ENCODE assay signal across 17 cellular contexts in genomic region chr10:23417254-23417653, GRCh38. TPM values are rescaled to one million over a fixed set of nuclear protein-coding genes. Genes with fewer than 3 reads are reported as not detected.
DNase-seq lines count a peak whose midpoint lies in the region; ATAC-seq and TF ChIP-seq lines count a peak whose summit lies in the region.
"Had no signal": no experiment of that assay in that cellular context is flagged by ENCODE, and none has a peak within 500 bp of the region (broad histone marks: within the 10 kb centered on the region; RNA-seq: fewer than 3 reads in every experiment).

No MANE protein-coding gene starts in this region.

- no peaks in the 10 kb centered on the region for H3K9me3 ChIP-seq in H9 (ENCODE audit: control insufficient read depth, low read depth, low read length)
- H3K9me3 ChIP-seq in trophoblast cell (ENCODE audit: insufficient read depth, low read depth, low read length) = no peaks in the 10 kb centered on the region
- H3K9me3 ChIP-seq in upper lobe of right lung = no peaks in the 10 kb centered on the region
- H3K9me3 ChIP-seq: SK-N-SH had no signal

- TF ChIP-seq CTCF in H9 (conservative IDR thresholded peaks at IDR 0.05) (no peak), VCaP (conservative IDR thresholded peaks at IDR 0.05) (no peak), upper lobe of right lung (IDR thresholded peaks at IDR 0.05) (no peak)

- H3K79me1 ChIP-seq in H9 (ENCODE audit: insufficient read depth, low read depth, low read length, poor library complexity, severe bottlenecking) (no peaks in the 10 kb centered on the region), trophoblast cell (ENCODE audit: low read length) (no peaks in the 10 kb centered on the region)

- H4K12ac ChIP-seq in trophoblast cell (ENCODE audit: low read depth, low read length) = no peak overlapping the region

- H3K27ac ChIP-seq in H9 (ENCODE audit: insufficient read length, low read depth, low read length) (no peak overlapping the region), VCaP (peak overlapping the region; percentile 47), trophoblast cell (ENCODE audit: low read depth, low read length) (no peak overlapping the region), upper lobe of right lung (no peak overlapping the region)
- H3K27ac ChIP-seq: C4-2B had no signal

- intact Hi-C loops in upper lobe of right lung (cut with DNase I) = no loop called here

- H3K18ac ChIP-seq in H9 (ENCODE audit: insufficient read length, low read depth, low read length) = no peak overlapping the region
- H3K18ac ChIP-seq in trophoblast cell (ENCODE audit: low read length) = no peak overlapping the region

- H3K4me2 ChIP-seq in H9 (ENCODE audit: insufficient read depth, insufficient read length, low read length) = no peak overlapping the region
- H3K4me2 ChIP-seq in trophoblast cell (ENCODE audit: low read length) = no peak overlapping the region
- H3K4me2 ChIP-seq: SK-N-SH had no signal

- no peaks in the 10 kb centered on the region for H3K79me2 ChIP-seq in H9 (ENCODE audit: insufficient read depth, low read length)
- no peaks in the 10 kb centered on the region for H3K79me2 ChIP-seq in trophoblast cell (ENCODE audit: control insufficient read depth, insufficient read depth, low read length, poor library complexity)

- H3K27me3 ChIP-seq in H9 (ENCODE audit: insufficient read depth, low read length) (no peaks in the 10 kb centered on the region), trophoblast cell (ENCODE audit: insufficient read depth, low read length) (no peaks in the 10 kb centered on the region), upper lobe of right lung (no peaks in the 10 kb centered on the region)

- H3T11ph ChIP-seq in H9 (ENCODE audit: low read length) = no peak overlapping the region

- no peaks in the 10 kb centered on the region; the same call in 1 of the 2 replicates for H3K27me3 Mint-ChIP-seq in H9 (ENCODE audit: low read depth)

- H3K4ac ChIP-seq in H9 (ENCODE audit: low read depth, low read length) (no peak overlapping the region), trophoblast cell (ENCODE audit: low read depth, low read length) (no peak overlapping the region)

- H4K8ac ChIP-seq in H9 (replicated peaks; ENCODE audit: insufficient read length, low read depth, low read length) (no peak overlapping the region), trophoblast cell (ENCODE audit: low read depth, low read length) (no peak overlapping the region)

- H3K23ac ChIP-seq in H9 (ENCODE audit: insufficient read length, low read depth, low read length) (no peak overlapping the region), trophoblast cell (ENCODE audit: low read length) (no peak overlapping the region)

- peaks cover 30 to 32% of the 10 kb centered on the region in 2 experiments for H3K4me1 Mint-ChIP-seq in H9

- H3K4me3 ChIP-seq in trophoblast cell (ENCODE audit: low read depth, low read length) = no peak overlapping the region
- H3K4me3 ChIP-seq in upper lobe of right lung = no peak overlapping the region

- H2BK120ac ChIP-seq in H9 (ENCODE audit: low read depth, low read length, poor library complexity, severe bottlenecking) = no peak overlapping the region
- H2BK120ac ChIP-seq in trophoblast cell (ENCODE audit: insufficient read depth, low read length, poor library complexity) = no peak overlapping the region

- peaks cover 6% of the 10 kb centered on the region; the same call in 1 of the 2 replicates for H3K4me1 ChIP-seq in H9 (ENCODE audit: insufficient read depth, low read length)
- H3K4me1 ChIP-seq in trophoblast cell (ENCODE audit: control insufficient read depth in 1 of 2, insufficient read depth in 2 of 2, low read length in 2 of 2) = peaks cover 3 to 7% of the 10 kb centered on the region in 2 experiments
- no peaks in the 10 kb centered on the region for H3K4me1 ChIP-seq in upper lobe of right lung

- H3K4me3 Mint-ChIP-seq in H9 = no peak overlapping the region; a peak in 1 of 5 replicates

- H2AFZ ChIP-seq in H9 (ENCODE audit: low read length) (no peak overlapping the region), trophoblast cell (ENCODE audit: insufficient read depth, low read length, poor library complexity) (no peak overlapping the region)

- DNase-seq in H9 = no peak
- peak; percentile 11 for DNase-seq in foreskin melanocyte
- DNase-seq in trophoblast cell = peak; percentile 29 to 80
- DNase-seq in activated naive CD4-positive, alpha-beta T cell treated with anti-CD3 and anti-CD28 coated beads, Interleukin-2, amount 50 U/mL, for 16 hours = no peak
- no peak for DNase-seq in COLO668 (lab: John Stamatoyannopoulos, UW; ENCODE audit: unreplicated experiment)
- DNase-seq in RPMI8226 = no peak
- no peak for DNase-seq in upper lobe of right lung
- DNase-seq: COR-L47, KBM-7, NCI-H1436, NCI-H2029, NCI-H2171 treated with DMSO at 0.1 percent for 48 hours, NCI-H748 treated with DMSO at 0.1 percent for 48 hours, Right ventricle myocardium superior, SK-N-SH had no signal

- peak overlapping the region; percentile 26 to 89 (median 62); a peak in 2 of 7 replicates for H3K27ac Mint-ChIP-seq in H9

- H3K14ac ChIP-seq in H9 (ENCODE audit: insufficient read depth, low read length) (no peak overlapping the region), trophoblast cell (ENCODE audit: low read length) (no peak overlapping the region)

- no peak for ATAC-seq in upper lobe of right lung

- H3K36me3 ChIP-seq in trophoblast cell (ENCODE audit: control insufficient read depth in 1 of 2, insufficient read depth in 2 of 2, low read length in 2 of 2) (no peaks in the 10 kb centered on the region), upper lobe of right lung (no peaks in the 10 kb centered on the region)

- no peak overlapping the region for H2BK20ac ChIP-seq in H9 (ENCODE audit: low read depth, low read length, poor library complexity, severe bottlenecking)

- H2BK5ac ChIP-seq in H9 (ENCODE audit: insufficient read length, low read length) (no peak overlapping the region), trophoblast cell (ENCODE audit: low read depth, low read length, poor library complexity) (no peak overlapping the region)

- H2BK12ac ChIP-seq in H9 (ENCODE audit: insufficient read length, low read depth, low read length) = no peak overlapping the region
- H2BK12ac ChIP-seq in trophoblast cell (ENCODE audit: low read length) = no peak overlapping the region

- no peak overlapping the region for H4K5ac ChIP-seq in H9 (ENCODE audit: insufficient read length, low read depth, low read length)

- H3K9ac ChIP-seq in H9 (ENCODE audit: extremely low read depth, insufficient read length, low read length) (no peak overlapping the region), trophoblast cell (ENCODE audit: low read length) (no peak overlapping the region)
- H3K9ac ChIP-seq: SK-N-SH had no signal

- H4K91ac ChIP-seq in H9 (ENCODE audit: insufficient read length, low read depth, low read length) (no peak overlapping the region), trophoblast cell (ENCODE audit: low read depth, low read length) (no peak overlapping the region)

- H4K20me1 ChIP-seq in H9 (ENCODE audit: control insufficient read depth, insufficient read depth, insufficient read length) = no peaks in the 10 kb centered on the region

- H3K9me3 Mint-ChIP-seq in H9 = no peaks in the 10 kb centered on the region

- H3K36me3 Mint-ChIP-seq in H9 (ENCODE audit: insufficient read depth in 1 of 3, low read depth in 3 of 3) = no peaks in the 10 kb centered on the region; a peak in 1 of 7 replicates

- H2AK5ac ChIP-seq in H9 (ENCODE audit: insufficient read length, low read length) (no peak overlapping the region), trophoblast cell (ENCODE audit: low read length) (no peak overlapping the region)

- H3K56ac ChIP-seq in H9 (ENCODE audit: insufficient read length, low read depth, low read length) = no peak overlapping the region

- H2BK15ac ChIP-seq in H9 (ENCODE audit: low read depth, low read length) = no peak overlapping the region

- H3K23me2 ChIP-seq in H9 (ENCODE audit: insufficient read length, low read depth, low read length, poor library complexity, severe bottlenecking) = no peaks in the 10 kb centered on the region

- WGBS in H9 (ENCODE audit: extremely low coverage, insufficient read length, low lambda C conversion rate) = no CpG with 5 or more reads among the region's 1 CpG
- no CpG with 5 or more reads among the region's 1 CpG for WGBS in trophoblast cell (ENCODE audit: extremely low coverage, insufficient coverage, insufficient read length)

RNA-seq across cellular contexts. Expression of gene OTUD1, which starts 21.6 kb away (rescaled TPM):
- 3.8 TPM in 2 replicates for total RNA-seq in H9 (2021)
- 3.3 and 3.5 TPM in 2 replicates for polyA plus RNA-seq in trophoblast cell (2013)
- total RNA-seq in upper lobe of right lung = 29.4 TPM

Comparison
In these comparisons a context has a peak if more than half of its experiments do, and no peak if none do; other contexts are left out.
1. DNase-seq: peak in foreskin melanocyte (single experiment) and trophoblast cell (2 of 2); none in H9 (single experiment), activated naive CD4-positive, alpha-beta T cell treated with anti-CD3 and anti-CD28 coated beads, Interleukin-2, amount 50 U/mL, for 16 hours (single experiment), COLO668 (single experiment), RPMI8226 (single experiment) and upper lobe of right lung (single experiment).